1 cellular context compared by ENCODE assay signal in the genomic region with DNA sequence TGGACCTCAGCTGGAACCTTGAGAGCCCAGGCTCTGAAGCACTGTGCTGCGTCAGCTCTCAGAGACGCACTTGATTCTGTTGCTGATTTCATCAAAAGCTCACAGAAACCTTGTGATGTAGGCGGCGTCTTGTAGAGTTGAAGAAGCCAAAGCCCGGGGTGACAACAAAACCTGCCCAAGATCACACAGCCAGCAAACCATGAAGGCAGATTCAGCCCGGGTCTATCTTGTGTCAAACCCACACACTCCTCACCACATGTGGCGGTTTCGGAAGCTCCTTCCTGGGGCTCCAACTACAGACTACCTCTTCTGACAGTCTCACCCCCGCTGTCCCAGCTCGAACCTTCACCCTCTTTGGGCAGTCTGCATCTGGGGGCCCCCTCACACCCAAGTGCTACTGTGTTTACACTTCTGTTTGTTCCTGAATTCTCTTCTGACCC.
A peak's percentile ranks its signal among the peaks of the same experiment; 100 is the strongest.
TF ChIP-seq lines count a peak whose summit lies in the region.

No MANE protein-coding gene starts in this region.

TF ChIP-seq in K562, 482 proteins besides CTCF, POLR2A, EP300 and RAD21 (continued from another document):
- peak; percentile 62 for TF ChIP-seq CREB3 (tag; conservative IDR thresholded peaks at IDR 0.05; ENCODE audit: low read depth)
- TF ChIP-seq BCOR (IDR thresholded peaks at IDR 0.05): no peak
- TF ChIP-seq ARID1B (IDR thresholded peaks at IDR 0.05): peak; percentile 26; the same call in 1 of the 2 replicates
- 0 out of 2 replicates have a peak, but pooled peaks have one; percentile 32 for TF ChIP-seq FOXK1 (CRISPR knock-in tag; IDR thresholded peaks at IDR 0.05; ENCODE audit: borderline replicate concordance)
- no peak for TF ChIP-seq MLX (CRISPR knock-in tag; conservative IDR thresholded peaks at IDR 0.05)
- no peak for TF ChIP-seq ATF6 (CRISPR knock-in tag; IDR thresholded peaks at IDR 0.05)
- TF ChIP-seq L3MBTL2 (IDR thresholded peaks at IDR 0.05): peak; percentile 72
- peak; percentile 75 for TF ChIP-seq CREM (IDR thresholded peaks at IDR 0.05; ENCODE audit: low read depth)
- TF ChIP-seq CREB3L1 (IDR thresholded peaks at IDR 0.05; ENCODE audit: borderline replicate concordance, low read depth): 0 out of 2 replicates have a peak, but pooled peaks have one; percentile 26
